In the genomic region with DNA sequence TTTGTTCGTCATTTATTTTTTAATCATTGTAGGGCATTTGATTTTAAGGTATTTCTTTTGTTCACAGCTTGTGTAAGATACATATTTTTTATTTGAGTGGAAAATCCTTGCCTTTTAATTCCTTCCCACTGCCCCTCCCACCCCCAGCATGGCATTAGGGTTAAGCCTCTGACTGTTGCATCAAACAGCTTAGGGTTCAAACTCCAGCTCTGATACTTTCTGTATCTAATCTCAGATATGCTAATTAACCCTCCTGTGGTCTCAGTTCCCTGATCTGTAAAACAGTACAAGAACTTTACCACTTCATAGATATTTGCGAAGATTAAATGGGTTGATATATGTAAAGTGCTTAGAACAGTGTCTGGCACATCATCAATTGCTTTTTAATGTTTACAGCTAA, we compare ENCODE assay signal across 32 cellular contexts. TPM values are rescaled to one million over a fixed set of nuclear protein-coding genes. Genes with fewer than 3 reads are reported as not detected.
"Had no signal": no experiment of that assay in that cellular context is flagged by ENCODE, and none has a peak within 500 bp of the region (broad histone marks: within the 10 kb centered on the region; RNA-seq: fewer than 3 reads in every experiment).

No MANE protein-coding gene starts in this region.

- ATAC-seq: heart right ventricle; left cardiac atrium; left lung; naive thymus-derived CD4-positive, alpha-beta T cell; stimulated activated memory B cell treated with anti-CD40 and anti-IgM and Interleukin-4, amounts not matched to agents 10 μg/mL and 1 μg/mL and 100 μg/mL, for 72 hours; stimulated activated naive CD8-positive, alpha-beta T cell treated with anti-CD3 and anti-CD28 coated beads, Interleukin-15, Interleukin-2, amounts not matched to agents 100 U/mL and 50 U/mL, for 24 hours; upper lobe of right lung had no signal

- FAIRE-seq: endometrium, islet of Langerhans had no signal

- DNase-seq: colonic mucosa; effector memory CD4-positive, alpha-beta T cell; erythroblast; esophagus squamous epithelium; foreskin melanocyte; glutamatergic neuron; heart right ventricle; hippocampal formation; left cardiac atrium; left lung; mesenchymal stem cell; midbrain; naive thymus-derived CD4-positive, alpha-beta T cell; sigmoid colon; spleen; stimulated activated CD4-positive, alpha-beta T cell treated with anti-CD3 and anti-CD28 coated beads, Interleukin-4, amount 100 ng/mL, for 4 hours; stimulated activated naive CD8-positive, alpha-beta T cell treated with anti-CD3 and anti-CD28 coated beads, Interleukin-15, Interleukin-2, amounts not matched to agents 100 U/mL and 50 U/mL, for 24 hours had no signal

RNA-seq across cellular contexts. Expression of gene TBC1D21, which starts 3.4 kb away (rescaled TPM):
- total RNA-seq: colonic mucosa; esophagus squamous epithelium; heart right ventricle; kidney epithelial cell; left cardiac atrium; left lung; lower leg skin; lung microvascular endothelial cell; mucosa of gallbladder; naive thymus-derived CD4-positive, alpha-beta T cell; osteoblast; progenitor cell of endocrine pancreas; right atrium auricular region; sigmoid colon; skeletal muscle tissue; spleen; thoracic aorta; tibial nerve; upper lobe of right lung; uterus had no signal
